In the genomic region with DNA sequence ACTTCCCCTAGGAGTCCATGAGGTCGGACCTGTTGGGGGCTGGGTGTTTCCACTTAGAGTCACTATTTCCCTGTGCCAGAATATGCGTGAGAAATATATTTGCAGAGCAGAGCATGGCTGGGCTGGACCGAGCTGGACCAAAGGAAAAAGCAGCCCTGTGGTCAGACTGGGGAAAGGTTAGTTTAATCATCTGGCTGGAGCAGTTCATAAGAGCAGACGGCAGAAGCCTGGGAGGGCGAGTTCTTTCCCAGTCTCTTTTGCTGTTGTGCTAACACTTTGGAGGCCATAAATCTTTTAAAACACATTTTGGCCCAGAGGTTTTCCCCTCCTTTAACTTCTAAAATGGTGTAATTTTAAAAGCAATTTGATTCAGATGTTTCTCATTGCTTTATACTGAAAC, we compare ENCODE assay signal across 21 cellular contexts.
A peak's percentile ranks its signal among the peaks of the same experiment; 100 is the strongest.
DNase-seq lines count a peak whose midpoint lies in the region; FAIRE-seq and TF ChIP-seq lines count a peak whose summit lies in the region.
"Had no signal": no experiment of that assay in that cellular context is flagged by ENCODE, and none has a peak within 500 bp of the region (broad histone marks: within the 10 kb centered on the region; RNA-seq: fewer than 3 reads in every experiment).

No MANE protein-coding gene starts in this region.

- no peak for FAIRE-seq in kidney (lab: Jason Lieb, UNC)
- FAIRE-seq: H54 had no signal

- H3K27me3 Mint-ChIP-seq in HFFc6 (ENCODE audit: insufficient read depth) (peaks cover 6% of the 10 kb centered on the region; the same call in 1 of the 2 replicates), mesothelial cell of epicardium (ENCODE audit: low read depth) (no peaks in the 10 kb centered on the region), type B pancreatic cell (peaks cover 3% of the 10 kb centered on the region)
- no peaks in the 10 kb centered on the region for H3K27me3 Mint-ChIP-seq in activated T-helper 2 cell treated with anti-CD3 and anti-CD28 coated beads, Interferon-gamma antibody, Interleukin-2, Interleukin-4, amounts not matched to agents 10 μg/mL and 5 μg/mL and 100 μg/mL, durations not matched to agents 14 hours and 24 hours and 36 hours (ENCODE audit: low read depth)
- H3K27me3 Mint-ChIP-seq: memory B cell had no signal

- intact Hi-C loops in kidney (cut with DNase I), result no loop called here
- intact Hi-C loops in activated T-helper 2 cell treated with anti-CD3 and anti-CD28 coated beads, Interferon-gamma antibody, Interleukin-2, Interleukin-4, amounts not matched to agents 10 μg/mL and 5 μg/mL and 100 μg/mL, durations not matched to agents 14 hours and 24 hours and 36 hours (cut with micrococcal nuclease), result no loop called here

- H2AFZ ChIP-seq in SK-N-SH (ENCODE audit: low read depth), result no peak overlapping the region

- DNase-seq in HFFc6 (peak; percentile 41), coronary artery (ENCODE audit: low spot score) (no peak), mesothelial cell of epicardium (ENCODE audit: low spot score in 2 of 2, unreplicated experiment in 2 of 2) (no peak), type B pancreatic cell (ENCODE audit: extremely low spot score, unreplicated experiment) (no peak), SK-N-SH (no peak), kidney (no peak)
- no peak for DNase-seq in activated T-helper 2 cell treated with anti-CD3 and anti-CD28 coated beads, Interferon-gamma antibody, Interleukin-2, Interleukin-4, amounts not matched to agents 10 μg/mL and 5 μg/mL and 100 μg/mL, durations not matched to agents 14 hours and 24 hours and 36 hours (ENCODE audit: low spot score)
- DNase-seq: activated CD4-positive, alpha-beta T cell treated with anti-CD3 and anti-CD28 coated beads, Interleukin-2, amount 50 U/mL, for 48 hours; activated naive CD4-positive, alpha-beta T cell; activated T-cell treated with anti-CD3 and anti-CD28 coated beads for 4 hours; anterior cingulate cortex; BE2C; hypothalamus; islet precursor cell; Right ventricle myocardium superior; stimulated activated CD4-positive, alpha-beta T cell treated with anti-CD3 and anti-CD28 coated beads, Interleukin-12 subunit alpha, Interleukin-12 subunit beta, amount 100 ng/mL, for 4 hours had no signal

- peak overlapping the region; percentile 77 for H3K27ac Mint-ChIP-seq in HFFc6
- H3K27ac Mint-ChIP-seq in mesothelial cell of epicardium, result peak overlapping the region; percentile 56
- H3K27ac Mint-ChIP-seq in type B pancreatic cell, result peak overlapping the region; percentile 79
- H3K27ac Mint-ChIP-seq in activated T-helper 2 cell treated with anti-CD3 and anti-CD28 coated beads, Interferon-gamma antibody, Interleukin-2, Interleukin-4, amounts not matched to agents 10 μg/mL and 5 μg/mL and 100 μg/mL, durations not matched to agents 14 hours and 24 hours and 36 hours, result no peak overlapping the region
- H3K27ac Mint-ChIP-seq: memory B cell had no signal

- no peaks in the 10 kb centered on the region for H3F3A ChIP-seq in SK-N-SH (replicated peaks; ENCODE audit: insufficient read depth)

- no peak for TF ChIP-seq EP300 in SK-N-SH (IDR thresholded peaks at IDR 0.05; ENCODE audit: borderline replicate concordance in 1 of 2, low read depth in 1 of 2, low read length in 1 of 2)

- WGBS in SK-N-SH (ENCODE audit: low lambda C conversion rate), result 97% methylated on average over 5 of the region's 5 CpGs

- no peak overlapping the region for H3K4me2 ChIP-seq in SK-N-SH

- POLR2A ChIA-PET in SK-N-SH (lab: Yijun Ruan, JAX), result no interaction called here

- H3K4me3 Mint-ChIP-seq in HFFc6, result 0 out of 2 replicates have a peak overlapping the region, but pooled peaks have one; percentile 29
- no peak overlapping the region for H3K4me3 Mint-ChIP-seq in mesothelial cell of epicardium
- no peak overlapping the region for H3K4me3 Mint-ChIP-seq in type B pancreatic cell
- no peak overlapping the region for H3K4me3 Mint-ChIP-seq in activated T-helper 2 cell treated with anti-CD3 and anti-CD28 coated beads, Interferon-gamma antibody, Interleukin-2, Interleukin-4, amounts not matched to agents 10 μg/mL and 5 μg/mL and 100 μg/mL, durations not matched to agents 14 hours and 24 hours and 36 hours (ENCODE audit: low read depth)
- H3K4me3 Mint-ChIP-seq: memory B cell, neural crest cell had no signal

- H3K4me1 ChIP-seq in SK-N-SH (ENCODE audit: control insufficient read depth in 1 of 2, insufficient read depth in 2 of 2, low read depth in 1 of 2, low read length in 1 of 2) (peaks cover 0 to 33% of the 10 kb centered on the region in 2 experiments; a peak in 1 of 4 replicates), kidney (ENCODE audit: control insufficient read depth in 1 of 2, insufficient read depth in 1 of 2, low read depth in 1 of 2, low read length in 2 of 2) (peaks cover 0 to 10% of the 10 kb centered on the region in 2 donors)

- H3K9ac ChIP-seq in SK-N-SH (no peak overlapping the region), kidney (ENCODE audit: low read length in 2 of 2) (no peak overlapping the region)

- H3K4me3 ChIP-seq in coronary artery (no peak overlapping the region), SK-N-SH (ENCODE audit: low read depth in 2 of 2, low read length in 1 of 2) (no peak overlapping the region), kidney (ENCODE audit: low read length in 2 of 2) (no peak overlapping the region)
- H3K4me3 ChIP-seq: suprapubic skin had no signal

- H3K9me2 ChIP-seq in SK-N-SH, result no peaks in the 10 kb centered on the region

- H3K36me3 Mint-ChIP-seq in HFFc6 (ENCODE audit: low read depth) (peaks cover 32% of the 10 kb centered on the region), mesothelial cell of epicardium (peaks cover 11% of the 10 kb centered on the region), type B pancreatic cell (no peaks in the 10 kb centered on the region)
- no peaks in the 10 kb centered on the region for H3K36me3 Mint-ChIP-seq in activated T-helper 2 cell treated with anti-CD3 and anti-CD28 coated beads, Interferon-gamma antibody, Interleukin-2, Interleukin-4, amounts not matched to agents 10 μg/mL and 5 μg/mL and 100 μg/mL, durations not matched to agents 14 hours and 24 hours and 36 hours (ENCODE audit: low read depth)
- H3K36me3 Mint-ChIP-seq: memory B cell had no signal

- TF ChIP-seq CTCF in HFFc6 (IDR thresholded peaks at IDR 0.05) (no peak), coronary artery (IDR thresholded peaks at IDR 0.05) (no peak), mesothelial cell of epicardium (IDR thresholded peaks at IDR 0.05; ENCODE audit: unreplicated experiment) (no peak), type B pancreatic cell (conservative IDR thresholded peaks at IDR 0.05) (no peak), SK-N-SH (IDR thresholded peaks at IDR 0.05) (no peak), kidney (IDR thresholded peaks at IDR 0.05; ENCODE audit: borderline replicate concordance, extremely low read depth, insufficient read depth) (no peak)

- H4K20me1 ChIP-seq in SK-N-SH (ENCODE audit: insufficient read depth), result peaks cover 9% of the 10 kb centered on the region; the same call in 1 of the 2 replicates

- H3K9me3 Mint-ChIP-seq in HFFc6, result no peaks in the 10 kb centered on the region
- no peaks in the 10 kb centered on the region for H3K9me3 Mint-ChIP-seq in mesothelial cell of epicardium
- no peaks in the 10 kb centered on the region for H3K9me3 Mint-ChIP-seq in type B pancreatic cell
- no peaks in the 10 kb centered on the region for H3K9me3 Mint-ChIP-seq in activated T-helper 2 cell treated with anti-CD3 and anti-CD28 coated beads, Interferon-gamma antibody, Interleukin-2, Interleukin-4, amounts not matched to agents 10 μg/mL and 5 μg/mL and 100 μg/mL, durations not matched to agents 14 hours and 24 hours and 36 hours
- H3K9me3 Mint-ChIP-seq: memory B cell, neural crest cell had no signal

- H3K36me3 ChIP-seq in SK-N-SH (replicated peaks in 1 of 2; ENCODE audit: control insufficient read depth in 1 of 2, insufficient read depth in 2 of 2, low read length in 1 of 2) (peaks cover 0 to 7% of the 10 kb centered on the region in 2 experiments), kidney (ENCODE audit: control insufficient read depth in 1 of 2, insufficient read depth in 2 of 2, low read length in 2 of 2) (no peaks in the 10 kb centered on the region)
- H3K36me3 ChIP-seq: BE2C, suprapubic skin had no signal

- no peaks in the 10 kb centered on the region for H3K27me3 ChIP-seq in SK-N-SH (ENCODE audit: insufficient read depth)
- H3K27me3 ChIP-seq: BE2C, suprapubic skin had no signal

- TF ChIP-seq RAD21 in SK-N-SH (IDR thresholded peaks at IDR 0.05; ENCODE audit: low read length), result no peak

- H3K4me1 Mint-ChIP-seq in HFFc6 (ENCODE audit: low read depth) (peaks cover 63% of the 10 kb centered on the region), mesothelial cell of epicardium (peaks cover 18% of the 10 kb centered on the region), type B pancreatic cell (ENCODE audit: unreplicated experiment) (peaks cover 33% of the 10 kb centered on the region)
- no peaks in the 10 kb centered on the region for H3K4me1 Mint-ChIP-seq in activated T-helper 2 cell treated with anti-CD3 and anti-CD28 coated beads, Interferon-gamma antibody, Interleukin-2, Interleukin-4, amounts not matched to agents 10 μg/mL and 5 μg/mL and 100 μg/mL, durations not matched to agents 14 hours and 24 hours and 36 hours (ENCODE audit: low read depth)
- H3K4me1 Mint-ChIP-seq: memory B cell had no signal

- H3K79me2 ChIP-seq in SK-N-SH (ENCODE audit: insufficient read depth), result peaks cover 10% of the 10 kb centered on the region; the same call in 1 of the 2 replicates

- CTCF ChIA-PET in SK-N-SH (lab: Yijun Ruan, JAX), result interaction anchor here (1.0 kb wide), 1 partner anchor 67 kb away, joined by 3 read pairs; no protein-coding TSS in a partner anchor

- H3K9me3 ChIP-seq in SK-N-SH (no peaks in the 10 kb centered on the region), kidney (ENCODE audit: control insufficient read depth in 1 of 2, low read length in 2 of 2) (no peaks in the 10 kb centered on the region)
- H3K9me3 ChIP-seq: BE2C, suprapubic skin had no signal

- peak overlapping the region; percentile 44 to 64 for H3K27ac ChIP-seq in coronary artery
- H3K27ac ChIP-seq in SK-N-SH (ENCODE audit: low read depth in 2 of 2, low read length in 1 of 2), result no peak overlapping the region
- no peak overlapping the region for H3K27ac ChIP-seq in kidney (ENCODE audit: low read depth in 2 of 2, low read length in 2 of 2)
- H3K27ac ChIP-seq: suprapubic skin, VCaP had no signal

TF ChIP-seq in SK-N-SH, 30 proteins besides CTCF, POLR2A, EP300 and RAD21 (continues in another document):
- TF ChIP-seq ELF1 (IDR thresholded peaks at IDR 0.05) (no peak), CHD2 (IDR thresholded peaks at IDR 0.05; ENCODE audit: low read length, partially characterized antibody) (no peak), NFIC (IDR thresholded peaks at IDR 0.05; ENCODE audit: borderline replicate concordance) (no peak)
- TF ChIP-seq, protein P1, sequence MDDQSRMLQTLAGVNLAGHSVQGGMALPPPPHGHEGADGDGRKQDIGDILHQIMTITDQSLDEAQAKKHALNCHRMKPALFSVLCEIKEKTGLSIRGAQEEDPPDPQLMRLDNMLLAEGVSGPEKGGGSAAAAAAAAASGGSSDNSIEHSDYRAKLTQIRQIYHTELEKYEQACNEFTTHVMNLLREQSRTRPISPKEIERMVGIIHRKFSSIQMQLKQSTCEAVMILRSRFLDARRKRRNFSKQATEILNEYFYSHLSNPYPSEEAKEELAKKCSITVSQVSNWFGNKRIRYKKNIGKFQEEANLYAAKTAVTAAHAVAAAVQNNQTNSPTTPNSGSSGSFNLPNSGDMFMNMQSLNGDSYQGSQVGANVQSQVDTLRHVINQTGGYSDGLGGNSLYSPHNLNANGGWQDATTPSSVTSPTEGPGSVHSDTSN (IDR thresholded peaks at IDR 0.05), result no peak

Comparison
In these comparisons a context has a peak if more than half of its experiments do, and no peak if none do; other contexts are left out.
1. H3K27ac ChIP-seq: peak in coronary artery (2 of 2); none in SK-N-SH (0 of 2) and kidney (0 of 2).